In the genomic region with DNA sequence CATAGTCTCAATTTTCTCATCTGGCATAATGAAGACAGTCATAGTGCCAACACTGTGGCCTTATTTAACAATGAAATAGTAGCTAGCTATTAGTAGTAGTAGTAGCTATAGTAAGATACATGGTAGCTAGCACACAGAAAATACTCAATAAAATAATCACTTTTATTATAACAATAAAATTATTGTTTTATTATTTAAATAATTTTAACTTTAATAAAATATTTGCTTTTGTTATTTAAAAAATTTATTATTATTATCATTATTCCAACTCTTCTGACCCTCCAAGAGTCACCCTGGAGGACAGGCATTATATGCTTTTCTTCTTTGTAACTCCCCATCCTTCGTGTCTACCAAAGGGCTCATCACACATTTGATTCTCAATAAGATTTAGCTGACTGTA, we compare ENCODE assay signal across 24 cellular contexts.
DNase-seq lines count a peak whose midpoint lies in the region; ATAC-seq, FAIRE-seq and TF ChIP-seq lines count a peak whose summit lies in the region.
"Had no signal": no experiment of that assay in that cellular context is flagged by ENCODE, and none has a peak within 500 bp of the region (broad histone marks: within the 10 kb centered on the region; RNA-seq: fewer than 3 reads in every experiment).

No MANE protein-coding gene starts in this region.

- TF ChIP-seq CTCF in OCI-LY3 (IDR thresholded peaks at IDR 0.05; ENCODE audit: low read depth, low read length) = no peak
- no peak for TF ChIP-seq CTCF in CD14-positive monocyte (IDR thresholded peaks at IDR 0.05)

- DNase-seq in RCC 7860 (ENCODE audit: low spot score) = no peak
- DNase-seq in frontal cortex (ENCODE audit: low spot score in 2 of 2) = no peak
- DNase-seq in CD14-positive monocyte (ENCODE audit: low spot score) = no peak
- DNase-seq in CD1c-positive myeloid dendritic cell (ENCODE audit: extremely low spot score) = no peak
- DNase-seq: 8988T; ACHN; BE2C; C1 segment of cervical spinal cord; CD4-positive, alpha-beta memory T cell; CD4-positive, CD25-positive, alpha-beta regulatory T cell; CD8-positive, alpha-beta memory T cell; COR-L47; DMS 273 treated with DMSO at 0.1 percent for 48 hours; DMS153; DMS53; DMS79; DND-41; GDM1 had no signal

- intact Hi-C loops in CD14-positive monocyte (cut with micrococcal nuclease) = no loop called here

- H3K4me1 Mint-ChIP-seq in CD14-positive monocyte = peaks cover 23% of the 10 kb centered on the region
- H3K4me1 Mint-ChIP-seq: CD4-positive, alpha-beta memory T cell; CD4-positive, CD25-positive, alpha-beta regulatory T cell; CD8-positive, alpha-beta memory T cell had no signal

- no peaks in the 10 kb centered on the region for H4K20me1 ChIP-seq in OCI-LY3 (ENCODE audit: insufficient read depth, low read length)
- H4K20me1 ChIP-seq: BLaER1 had no signal

- no peak for ATAC-seq in activated CD4-positive, CD25-positive, alpha-beta regulatory T cell treated with anti-CD3 and anti-CD28 coated beads, Interleukin-2, amount 50 U/mL, for 24 hours

- FAIRE-seq in RCC 7860 (lab: Jason Lieb, UNC) (peak; percentile 33), frontal cortex (lab: Jason Lieb, UNC) (peak; percentile 68)
- FAIRE-seq: A204.1, GM12878, GM18507 had no signal

- no peak overlapping the region for H3K27ac Mint-ChIP-seq in CD14-positive monocyte
- H3K27ac Mint-ChIP-seq: CD4-positive, alpha-beta memory T cell; CD4-positive, CD25-positive, alpha-beta regulatory T cell; CD8-positive, alpha-beta memory T cell had no signal

- no peak overlapping the region for H3K9ac ChIP-seq in OCI-LY3 (ENCODE audit: low read length)
- H3K9ac ChIP-seq: BLaER1 had no signal

- no peaks in the 10 kb centered on the region for H3K36me3 Mint-ChIP-seq in CD14-positive monocyte
- H3K36me3 Mint-ChIP-seq: CD4-positive, alpha-beta memory T cell; CD4-positive, CD25-positive, alpha-beta regulatory T cell; CD8-positive, alpha-beta memory T cell had no signal

- no peaks in the 10 kb centered on the region for H3K27me3 ChIP-seq in OCI-LY3 (ENCODE audit: low read depth, low read length)
- H3K27me3 ChIP-seq: BE2C, BLaER1 had no signal

- H3K9me3 ChIP-seq in OCI-LY3 (ENCODE audit: insufficient read depth, low read length) = no peaks in the 10 kb centered on the region
- H3K9me3 ChIP-seq: BE2C, BLaER1 had no signal

- no peaks in the 10 kb centered on the region for H3K36me3 ChIP-seq in OCI-LY3 (replicated peaks; ENCODE audit: low read depth, low read length)
- H3K36me3 ChIP-seq: BE2C, BLaER1 had no signal

- peaks cover 0 to 1% (median 1%) of the 10 kb centered on the region in 3 donors for H3K27me3 Mint-ChIP-seq in CD14-positive monocyte (ENCODE audit: low read depth in 3 of 3)
- H3K27me3 Mint-ChIP-seq: CD4-positive, alpha-beta memory T cell had no signal

- H3K4me3 ChIP-seq in OCI-LY3 (ENCODE audit: low read length) = no peak overlapping the region
- H3K4me3 ChIP-seq: BLaER1, GM12878 had no signal

- H3K4me1 ChIP-seq in OCI-LY3 (ENCODE audit: low read length) = peaks cover 59% of the 10 kb centered on the region
- H3K4me1 ChIP-seq: BE2C, BLaER1 had no signal

- H3K27ac ChIP-seq in OCI-LY3 (ENCODE audit: low read length) = no peak overlapping the region
- H3K27ac ChIP-seq: BLaER1 had no signal

- no peaks in the 10 kb centered on the region for H3K79me2 ChIP-seq in OCI-LY3 (ENCODE audit: low read length)

- no peak overlapping the region for H3K4me3 Mint-ChIP-seq in CD14-positive monocyte
- H3K4me3 Mint-ChIP-seq: CD4-positive, alpha-beta memory T cell; CD4-positive, CD25-positive, alpha-beta regulatory T cell; CD8-positive, alpha-beta memory T cell had no signal

- no peak overlapping the region for H2AFZ ChIP-seq in OCI-LY3 (ENCODE audit: low read depth, low read length)

- peaks cover 0 to 4% (median 0%) of the 10 kb centered on the region in 7 donors for H3K9me3 Mint-ChIP-seq in CD14-positive monocyte

- H3K4me2 ChIP-seq in OCI-LY3 (ENCODE audit: low read length) = peak overlapping the region; percentile 23
- H3K4me2 ChIP-seq: BLaER1 had no signal
